In genomic region chr6:166677941-166678340, GRCh38 we compare ENCODE assay signal across 27 cellular contexts.
"Had no signal": no experiment of that assay in that cellular context is flagged by ENCODE, and none has a peak within 500 bp of the region (broad histone marks: within the 10 kb centered on the region; RNA-seq: fewer than 3 reads in every experiment).

No MANE protein-coding gene starts in this region.

- H3K4me3 ChIP-seq: ascending aorta, esophagus muscularis mucosa, heart left ventricle, left lung, lower lobe of right lung, mucosa of descending colon, psoas muscle, sigmoid colon, suprapubic skin, tibial artery had no signal

- H3K36me3 ChIP-seq: ascending aorta, esophagus muscularis mucosa, heart left ventricle, left lung, lower lobe of right lung, sigmoid colon, suprapubic skin, tibial artery, WERI-Rb-1 had no signal

- H3K9me3 ChIP-seq: ascending aorta, esophagus muscularis mucosa, heart left ventricle, left lung, lower lobe of right lung, mucosa of descending colon, psoas muscle, sigmoid colon, suprapubic skin, tibial artery had no signal

- H3K27ac ChIP-seq: ascending aorta, esophagus muscularis mucosa, foreskin keratinocyte, heart left ventricle, left lung, lower lobe of right lung, psoas muscle, sigmoid colon, suprapubic skin, tibial artery, WERI-Rb-1 had no signal

- H3K27me3 ChIP-seq: ascending aorta, esophagus muscularis mucosa, foreskin keratinocyte, sigmoid colon, suprapubic skin had no signal

- H3K4me1 ChIP-seq: foreskin keratinocyte, suprapubic skin had no signal

- ATAC-seq: activated CD4-positive, CD25-positive, alpha-beta regulatory T cell treated with anti-CD3 and anti-CD28 coated beads, Interleukin-2, amount 50 U/mL, for 24 hours; foreskin keratinocyte; heart left ventricle; natural killer cell treated with Interleukin-12 subunit alpha and Interleukin-12 subunit beta and Interleukin-15 and Interleukin-18, amount 100 ng/mL, for 72 hours; psoas muscle; stimulated activated naive B cell treated with anti-CD40 and anti-IgM and Interleukin-4, amounts not matched to agents 10 μg/mL and 1 μg/mL and 100 μg/mL, for 72 hours; T-helper 17 cell had no signal

- DNase-seq: activated CD4-positive, alpha-beta T cell treated with anti-CD3 and anti-CD28 coated beads for 48 hours; activated CD4-positive, alpha-beta T cell treated with anti-CD3 and anti-CD28 coated beads, Interleukin-2, amount 50 U/mL, for 48 hours; activated CD8-positive, alpha-beta memory T cell treated with anti-CD3 and anti-CD28 coated beads for 24 hours; activated CD8-positive, alpha-beta memory T cell treated with anti-CD3 and anti-CD28 coated beads, Interleukin-2, amount 50 U/mL, for 4 hours; activated effector memory CD4-positive, alpha-beta T cell treated with anti-CD3 and anti-CD28 coated beads, Interleukin-2, amount 50 U/mL, for 16 hours; activated naive CD4-positive, alpha-beta T cell treated with anti-CD3 and anti-CD28 coated beads for 36 hours; activated naive CD8-positive, alpha-beta T cell treated with anti-CD3 and anti-CD28 coated beads, Interleukin-2, amount 10 ng/mL, durations not matched to agents 7 days and 5 days; activated T-cell treated with anti-CD3 and anti-CD28 coated beads, Interleukin-2, amount 50 U/mL, for 1 hour; central memory CD4-positive, alpha-beta T cell; foreskin keratinocyte; heart left ventricle; left lung; lower lobe of right lung; psoas muscle; sigmoid colon; stimulated activated CD4-positive, alpha-beta T cell treated with anti-CD3 and anti-CD28 coated beads, Interleukin-1b, Interleukin-23, amount 100 ng/mL, for 48 hours; stimulated activated naive B cell treated with anti-CD40 and anti-IgM and Interleukin-4, amounts not matched to agents 10 μg/mL and 1 μg/mL and 100 μg/mL, for 72 hours; T-helper 17 cell; T1000; tibial artery; WERI-Rb-1 had no signal
